ENCODE assay signal across 1 cellular context in genomic region chr10:127347202-127347959, GRCh38.
TF ChIP-seq lines count a peak whose summit lies in the region.

No MANE protein-coding gene starts in this region.

TF ChIP-seq in SK-N-SH, 30 proteins besides CTCF, POLR2A, EP300 and RAD21 (continued from another document):
- TF ChIP-seq REST (IDR thresholded peaks at IDR 0.05; ENCODE audit: low read depth, low read length), result no peak
- TF ChIP-seq CHD2 (IDR thresholded peaks at IDR 0.05; ENCODE audit: low read length, partially characterized antibody), result no peak
